18 cellular contexts compared by ENCODE assay signal in the genomic region with DNA sequence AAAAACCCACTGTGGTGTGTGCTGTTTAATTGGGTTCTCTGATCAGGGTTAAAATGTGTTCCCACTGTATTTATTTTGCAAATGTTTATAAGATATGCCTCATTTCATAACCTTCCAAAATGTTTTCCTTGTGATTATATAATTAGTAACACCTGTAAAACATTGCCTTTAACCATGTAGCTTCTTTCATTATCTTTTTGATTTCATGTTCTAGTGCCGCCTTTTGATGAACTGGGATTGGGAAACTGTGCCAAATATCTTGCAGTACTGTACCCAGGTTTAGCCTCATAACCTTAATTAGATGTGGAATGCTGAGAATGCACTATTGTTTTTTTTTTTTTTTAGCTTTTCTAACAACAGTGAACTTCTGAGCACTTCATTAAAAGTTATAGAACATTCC.
A peak's percentile ranks its signal among the peaks of the same experiment; 100 is the strongest.
DNase-seq lines count a peak whose midpoint lies in the region; ATAC-seq and TF ChIP-seq lines count a peak whose summit lies in the region.
"Had no signal": no experiment of that assay in that cellular context is flagged by ENCODE, and none has a peak within 500 bp of the region (broad histone marks: within the 10 kb centered on the region; RNA-seq: fewer than 3 reads in every experiment).

No MANE protein-coding gene starts in this region.

- no peak for TF ChIP-seq CTCF in gastroesophageal sphincter (IDR thresholded peaks at IDR 0.05)
- no peak for TF ChIP-seq CTCF in gastrocnemius medialis (IDR thresholded peaks at IDR 0.05 in 4 of 5, conservative IDR thresholded peaks at IDR 0.05 in 1 of 5)

- H3K4me3 ChIP-seq in HUES64 (ENCODE audit: low read length) (peak overlapping the region; percentile 5; the same call in 1 of the 2 replicates), gastroesophageal sphincter (no peak overlapping the region), gastrocnemius medialis (no peak overlapping the region)
- H3K4me3 ChIP-seq: Peyer's patch, skin epidermis, tibial artery had no signal

- intact Hi-C loops in gastrocnemius medialis (cut with DNase I; ENCODE audit: low total_unique reads), result no loop called here
- intact Hi-C loops in posterior vena cava (cut with DNase I), result no loop called here

- TF ChIP-seq EP300 in gastroesophageal sphincter (IDR thresholded peaks at IDR 0.05), result no peak

- WGBS in HUES64, result 93% methylated on average over 1 of the region's 1 CpG
- WGBS in gastroesophageal sphincter (ENCODE audit: low coverage in 1 of 2), 2 donors, result 35 to 40% methylated on average over 1 of the region's 1 CpG

- in situ Hi-C loops in gastrocnemius medialis (cut with MboI; ENCODE audit: low sequenced_read_pairs in 4 of 4), result no loop called here

- H3K27me3 ChIP-seq in HUES64 (ENCODE audit: insufficient read depth, low read length) (no peaks in the 10 kb centered on the region), gastroesophageal sphincter (no peaks in the 10 kb centered on the region), gastrocnemius medialis (no peaks in the 10 kb centered on the region)
- H3K27me3 ChIP-seq: Peyer's patch, tibial artery had no signal

- H3K36me3 ChIP-seq in HUES64 (ENCODE audit: insufficient read depth, low read length) (no peaks in the 10 kb centered on the region), gastroesophageal sphincter (no peaks in the 10 kb centered on the region), gastrocnemius medialis (no peaks in the 10 kb centered on the region)
- H3K36me3 ChIP-seq: Peyer's patch, tibial artery had no signal

- H3K4me1 ChIP-seq in HUES64 (ENCODE audit: insufficient read depth, low read length) (peaks cover 26% of the 10 kb centered on the region), gastroesophageal sphincter (peaks cover 6 to 76% (median 20%) of the 10 kb centered on the region in 3 donors), gastrocnemius medialis (peaks cover 0 to 13% of the 10 kb centered on the region in 2 donors)

- H3K9me3 ChIP-seq in HUES64 (ENCODE audit: insufficient read depth, low read depth, low read length) (no peaks in the 10 kb centered on the region), gastroesophageal sphincter (no peaks in the 10 kb centered on the region), gastrocnemius medialis (no peaks in the 10 kb centered on the region)
- H3K9me3 ChIP-seq: Peyer's patch, tibial artery had no signal

- DNase-seq in astrocyte of the hippocampus (ENCODE audit: low read depth, low spot score), result peak; percentile 60
- DNase-seq in substantia nigra (lab: John Stamatoyannopoulos, UW), result no peak
- no peak for DNase-seq in NCI-H446 treated with DMSO at 0.1 percent for 48 hours (lab: John Stamatoyannopoulos, UW)
- DNase-seq in stimulated activated CD4-positive, alpha-beta T cell treated with anti-CD3 and anti-CD28 coated beads, Interleukin-2, amount 100 ng/mL, for 24 hours, result no peak
- DNase-seq in gastrocnemius medialis, result no peak
- DNase-seq in posterior vena cava (ENCODE audit: low spot score), result no peak
- DNase-seq: activated CD8-positive, alpha-beta T cell treated with anti-CD3 and anti-CD28 coated beads, Interleukin-2, amount 10 ng/mL, durations not matched to agents 7 days and 5 days; activated effector memory CD4-positive, alpha-beta T cell treated with anti-CD3 and anti-CD28 coated beads, Interleukin-2, amount 50 U/mL, for 16 hours; cerebellar nuclear complex; DMS 273 treated with DMSO at 0.1 percent for 48 hours; kidney; naive thymus-derived CD4-positive, alpha-beta T cell; Peyer's patch; tibial artery had no signal

- H3K27ac ChIP-seq in HUES64 (ENCODE audit: low read depth, low read length) (peak overlapping the region; percentile 62), gastroesophageal sphincter (peak overlapping the region; percentile 59 to 74 (median 70)), substantia nigra (ENCODE audit: low read depth, low read length, poor library complexity, severe bottlenecking) (peak overlapping the region; percentile 69), gastrocnemius medialis (no peak overlapping the region)
- H3K27ac ChIP-seq: HL-60, tibial artery had no signal

- H3K9ac ChIP-seq in HUES64 (ENCODE audit: low read depth, low read length), result no peak overlapping the region

- ATAC-seq in gastroesophageal sphincter (no peak), gastrocnemius medialis (no peak)
- ATAC-seq: activated CD8-positive, alpha-beta T cell treated with anti-CD3 and anti-CD28 coated beads, Interleukin-2, amount 10 ng/mL, durations not matched to agents 7 days and 5 days; naive thymus-derived CD4-positive, alpha-beta T cell had no signal

- no peak for TF ChIP-seq POLR2A in gastroesophageal sphincter (IDR thresholded peaks at IDR 0.05)
- no peak for TF ChIP-seq POLR2A in gastrocnemius medialis (IDR thresholded peaks at IDR 0.05)

Comparison
In these comparisons a context has a peak if more than half of its experiments do, and no peak if none do; other contexts are left out.
1. H3K27ac ChIP-seq: peak in HUES64 (single experiment), gastroesophageal sphincter (4 of 4) and substantia nigra (single experiment); none in gastrocnemius medialis (0 of 4).